8 cellular contexts compared by ENCODE assay signal in the genomic region with DNA sequence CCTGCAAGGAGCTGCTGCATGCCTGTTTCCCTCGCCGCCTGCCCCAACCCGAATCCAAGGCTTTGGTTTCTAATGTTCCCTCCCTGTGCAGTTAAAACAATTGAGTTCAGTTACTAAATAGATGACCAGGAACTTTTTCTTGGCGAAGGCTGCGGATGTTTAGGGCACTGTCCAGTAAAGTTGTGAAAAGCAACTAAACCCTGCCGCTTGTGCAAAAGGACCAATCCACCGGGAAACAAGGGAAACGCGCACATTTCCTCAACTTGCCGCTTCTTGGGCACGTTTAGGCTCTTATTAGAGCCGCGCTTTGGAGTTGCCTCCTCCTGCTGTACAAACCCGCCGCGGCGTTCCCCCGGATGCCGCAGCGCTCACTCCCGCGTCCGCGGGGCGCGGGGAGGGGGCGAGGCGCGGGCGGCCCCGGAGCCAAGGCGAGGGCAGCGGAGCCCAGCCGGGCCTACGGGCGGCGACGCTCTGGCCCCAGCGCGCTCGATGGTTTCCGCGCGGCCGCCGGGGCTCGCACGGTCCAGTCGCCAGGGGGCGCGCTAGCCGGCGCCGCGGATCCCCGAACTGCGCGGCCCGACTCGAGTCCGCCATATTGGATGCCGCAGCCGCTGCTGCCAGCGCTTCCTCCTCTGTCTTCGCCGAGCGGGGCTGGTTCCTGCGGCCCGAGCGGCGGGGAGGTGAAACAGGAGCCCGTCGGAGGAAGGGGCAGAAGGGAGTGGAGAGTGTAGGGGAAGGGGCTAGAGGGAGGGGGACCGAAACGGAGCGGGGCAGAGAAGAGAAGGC. TPM values are rescaled to one million over a fixed set of nuclear protein-coding genes. Genes with fewer than 3 reads are reported as not detected.
DNase-seq lines count a peak whose midpoint lies in the region; ATAC-seq and TF ChIP-seq lines count a peak whose summit lies in the region.

Gene SCAF8, plus strand, starts transcription at position 593 of the 786 bp plus-strand sequence. CDS start 485 bp downstream, outside the sequence.

- H3K9me3 ChIP-seq in HUES6 (ENCODE audit: control insufficient read depth, insufficient read depth, low read depth, low read length) (no peaks in the 10 kb centered on the region), esophagus squamous epithelium (no peaks in the 10 kb centered on the region)

- H3K27ac ChIP-seq in HUES6 (ENCODE audit: low read depth, low read length) (peak within 1 kb of the TSS; percentile 100), esophagus squamous epithelium (peak within 1 kb of the TSS; percentile 98 to 100 (median 100))

- no peaks in the 10 kb centered on the region for H3K9me3 Mint-ChIP-seq in activated T-cell treated with anti-CD3 and anti-CD28 coated beads, Interleukin-2, amount 50 U/mL, for 72 hours
- no peaks in the 10 kb centered on the region for H3K9me3 Mint-ChIP-seq in naive B cell
- no peaks in the 10 kb centered on the region for H3K9me3 Mint-ChIP-seq in stimulated activated memory B cell treated with anti-CD40 and anti-IgM and Interleukin-4, amounts not matched to agents 10 μg/mL and 1 μg/mL and 100 μg/mL, for 72 hours

- ATAC-seq in GM21447 (IDR thresholded peaks at IDR 0.05; ENCODE audit: unreplicated experiment) (peak; percentile 77), naive B cell (ENCODE audit: low read depth in 2 of 2) (peak; percentile 74 to 75)
- peak; percentile 79 to 81 for ATAC-seq in activated T-cell treated with anti-CD3 and anti-CD28 coated beads, Interleukin-2, amount 50 U/mL, for 72 hours (replicated peaks in 1 of 2)
- peak; percentile 92 for ATAC-seq in stimulated activated memory B cell treated with anti-CD40 and anti-IgM and Interleukin-4, amounts not matched to agents 10 μg/mL and 1 μg/mL and 100 μg/mL, for 72 hours

- intact Hi-C loops in esophagus squamous epithelium (cut with DNase I), result loop anchor here (10.0 kb wide), 1 partner anchor 72 kb away; no protein-coding TSS in a partner anchor

- peak within 1 kb of the TSS; percentile 71 for H3K4me3 ChIP-seq in HUES6 (ENCODE audit: low read depth, low read length)
- peak within 1 kb of the TSS; percentile 78 to 95 (median 90) for H3K4me3 ChIP-seq in esophagus squamous epithelium

- H3K27me3 ChIP-seq in HUES6 (ENCODE audit: control insufficient read depth, insufficient read depth, low read length), result no peaks in the 10 kb centered on the region
- no peaks in the 10 kb centered on the region for H3K27me3 ChIP-seq in esophagus squamous epithelium

- H3K4me1 ChIP-seq in HUES6 (ENCODE audit: control insufficient read depth, insufficient read depth, low read length) (peaks cover 15% of the 10 kb centered on the region), esophagus squamous epithelium (peaks cover 11 to 46% (median 39%) of the 10 kb centered on the region in 3 donors)

- H3K27me3 Mint-ChIP-seq in activated T-cell treated with anti-CD3 and anti-CD28 coated beads, Interleukin-2, amount 50 U/mL, for 72 hours (ENCODE audit: low read depth), result no peaks in the 10 kb centered on the region
- no peaks in the 10 kb centered on the region for H3K27me3 Mint-ChIP-seq in naive B cell
- H3K27me3 Mint-ChIP-seq in stimulated activated memory B cell treated with anti-CD40 and anti-IgM and Interleukin-4, amounts not matched to agents 10 μg/mL and 1 μg/mL and 100 μg/mL, for 72 hours, result no peaks in the 10 kb centered on the region

- peaks cover 0 to 8% of the 10 kb centered on the region in 2 donors for H3K36me3 Mint-ChIP-seq in activated T-cell treated with anti-CD3 and anti-CD28 coated beads, Interleukin-2, amount 50 U/mL, for 72 hours (ENCODE audit: insufficient read depth in 2 of 2)
- no peaks in the 10 kb centered on the region for H3K36me3 Mint-ChIP-seq in naive B cell
- H3K36me3 Mint-ChIP-seq in stimulated activated memory B cell treated with anti-CD40 and anti-IgM and Interleukin-4, amounts not matched to agents 10 μg/mL and 1 μg/mL and 100 μg/mL, for 72 hours, result peaks cover 6% of the 10 kb centered on the region

- peak; percentile 58 to 97 (median 92) for TF ChIP-seq CTCF in esophagus squamous epithelium (IDR thresholded peaks at IDR 0.05)

- peak within 1 kb of the TSS; percentile 86 to 95 for H3K4me3 Mint-ChIP-seq in activated T-cell treated with anti-CD3 and anti-CD28 coated beads, Interleukin-2, amount 50 U/mL, for 72 hours
- H3K4me3 Mint-ChIP-seq in naive B cell, result peak within 1 kb of the TSS; percentile 81 to 98 (median 94)
- peak within 1 kb of the TSS; percentile 93 for H3K4me3 Mint-ChIP-seq in stimulated activated memory B cell treated with anti-CD40 and anti-IgM and Interleukin-4, amounts not matched to agents 10 μg/mL and 1 μg/mL and 100 μg/mL, for 72 hours

- 0 to 1% methylated on average over 12 to 16 of the region's 76 CpGs for WGBS in esophagus squamous epithelium, 2 donors

- peaks cover 46% of the 10 kb centered on the region for H3K4me1 Mint-ChIP-seq in activated T-cell treated with anti-CD3 and anti-CD28 coated beads, Interleukin-2, amount 50 U/mL, for 72 hours (ENCODE audit: low read depth)
- H3K4me1 Mint-ChIP-seq in naive B cell, result peaks cover 20 to 50% (median 39%) of the 10 kb centered on the region in 3 donors
- H3K4me1 Mint-ChIP-seq in stimulated activated memory B cell treated with anti-CD40 and anti-IgM and Interleukin-4, amounts not matched to agents 10 μg/mL and 1 μg/mL and 100 μg/mL, for 72 hours, result peaks cover 40% of the 10 kb centered on the region

- TF ChIP-seq POLR2A in esophagus squamous epithelium (IDR thresholded peaks at IDR 0.05), result peak in 2 of 4 donors; percentile 36 to 49

- H3K27ac Mint-ChIP-seq in activated T-cell treated with anti-CD3 and anti-CD28 coated beads, Interleukin-2, amount 50 U/mL, for 72 hours, result peak within 1 kb of the TSS; percentile 95
- H3K27ac Mint-ChIP-seq in naive B cell, result peak within 1 kb of the TSS; percentile 69 to 99 (median 97)
- peak within 1 kb of the TSS; percentile 99 for H3K27ac Mint-ChIP-seq in stimulated activated memory B cell treated with anti-CD40 and anti-IgM and Interleukin-4, amounts not matched to agents 10 μg/mL and 1 μg/mL and 100 μg/mL, for 72 hours

- peak within 1 kb of the TSS; percentile 100 for H3K9ac ChIP-seq in HUES6 (ENCODE audit: low read length)

- H3K36me3 ChIP-seq in HUES6 (ENCODE audit: control insufficient read depth, insufficient read depth, low read length) (peaks cover 5% of the 10 kb centered on the region; the same call in 1 of the 2 replicates), esophagus squamous epithelium (peaks cover 0 to 4% (median 0%) of the 10 kb centered on the region in 3 donors)

- peak; percentile 62 for DNase-seq in DMS53 treated with DMSO at 0.1 percent for 48 hours (lab: John Stamatoyannopoulos, UW; ENCODE audit: unreplicated experiment)
- peak; percentile 87 to 93 for DNase-seq in activated T-cell treated with anti-CD3 and anti-CD28 coated beads, Interleukin-2, amount 50 U/mL, for 72 hours
- peak; percentile 28 for DNase-seq in esophagus squamous epithelium (lab: John Stamatoyannopoulos, UW)
- peak; percentile 90 for DNase-seq in naive B cell

TF ChIP-seq in PFSK-1, 5 proteins besides CTCF, POLR2A, EP300 and RAD21:
- TF ChIP-seq TAF1 (IDR thresholded peaks at IDR 0.05; ENCODE audit: borderline replicate concordance, insufficient read depth, low read length) (peak; percentile 92), POLR2AphosphoS5 (IDR thresholded peaks at IDR 0.05; ENCODE audit: low read depth, low read length) (peak; percentile 42; the same call in 1 of the 2 replicates), SIN3A (IDR thresholded peaks at IDR 0.05; ENCODE audit: borderline replicate concordance, insufficient read depth, low read length) (no peak), FOXP2 (optimal IDR thresholded peaks at IDR 0.05; ENCODE audit: borderline replicate concordance, extremely low read depth, extremely low read length, insufficient read depth) (peak; percentile 83)
- TF ChIP-seq, protein P1, sequence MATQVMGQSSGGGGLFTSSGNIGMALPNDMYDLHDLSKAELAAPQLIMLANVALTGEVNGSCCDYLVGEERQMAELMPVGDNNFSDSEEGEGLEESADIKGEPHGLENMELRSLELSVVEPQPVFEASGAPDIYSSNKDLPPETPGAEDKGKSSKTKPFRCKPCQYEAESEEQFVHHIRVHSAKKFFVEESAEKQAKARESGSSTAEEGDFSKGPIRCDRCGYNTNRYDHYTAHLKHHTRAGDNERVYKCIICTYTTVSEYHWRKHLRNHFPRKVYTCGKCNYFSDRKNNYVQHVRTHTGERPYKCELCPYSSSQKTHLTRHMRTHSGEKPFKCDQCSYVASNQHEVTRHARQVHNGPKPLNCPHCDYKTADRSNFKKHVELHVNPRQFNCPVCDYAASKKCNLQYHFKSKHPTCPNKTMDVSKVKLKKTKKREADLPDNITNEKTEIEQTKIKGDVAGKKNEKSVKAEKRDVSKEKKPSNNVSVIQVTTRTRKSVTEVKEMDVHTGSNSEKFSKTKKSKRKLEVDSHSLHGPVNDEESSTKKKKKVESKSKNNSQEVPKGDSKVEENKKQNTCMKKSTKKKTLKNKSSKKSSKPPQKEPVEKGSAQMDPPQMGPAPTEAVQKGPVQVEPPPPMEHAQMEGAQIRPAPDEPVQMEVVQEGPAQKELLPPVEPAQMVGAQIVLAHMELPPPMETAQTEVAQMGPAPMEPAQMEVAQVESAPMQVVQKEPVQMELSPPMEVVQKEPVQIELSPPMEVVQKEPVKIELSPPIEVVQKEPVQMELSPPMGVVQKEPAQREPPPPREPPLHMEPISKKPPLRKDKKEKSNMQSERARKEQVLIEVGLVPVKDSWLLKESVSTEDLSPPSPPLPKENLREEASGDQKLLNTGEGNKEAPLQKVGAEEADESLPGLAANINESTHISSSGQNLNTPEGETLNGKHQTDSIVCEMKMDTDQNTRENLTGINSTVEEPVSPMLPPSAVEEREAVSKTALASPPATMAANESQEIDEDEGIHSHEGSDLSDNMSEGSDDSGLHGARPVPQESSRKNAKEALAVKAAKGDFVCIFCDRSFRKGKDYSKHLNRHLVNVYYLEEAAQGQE (IDR thresholded peaks at IDR 0.05; ENCODE audit: insufficient read depth in 1 of 2, low read depth in 2 of 2, low read length in 2 of 2), result peak in 1 of 2 experiments; percentile 51; a peak in 3 of 4 replicates

RNA-seq across cellular contexts. Expression of gene SCAF8, which starts in this region (rescaled TPM):
- polyA plus RNA-seq in PFSK-1 (2012; ENCODE audit: insufficient read length, low read depth), result 16.8 TPM
- 10 to 100 TPM; 40.2 to 45.0 TPM for total RNA-seq in activated T-cell treated with anti-CD3 and anti-CD28 coated beads, Interleukin-2, amount 50 U/mL, for 72 hours
- total RNA-seq in esophagus squamous epithelium, result 10 to 100 TPM; 14.8 to 31.3 (median 20.5) TPM
- polyA plus RNA-seq in naive B cell (ENCODE audit: low read depth in 6 of 6), result 10 to 100 TPM; 11.2 to 25.4 (median 14.0) TPM

Comparison
In these comparisons a context has a peak if more than half of its experiments do, and no peak if none do; other contexts are left out.
1. Peak in every context shown above with its lines: DNase-seq, ATAC-seq, H3K4me3 ChIP-seq and H3K27ac ChIP-seq.
2. DNase-seq: peak in every context shown above with its lines; median percentile 90 in activated T-cell treated with anti-CD3 and anti-CD28 coated beads, Interleukin-2, amount 50 U/mL, for 72 hours; 90 in naive B cell; 62 in DMS53 treated with DMSO at 0.1 percent for 48 hours; 28 in esophagus squamous epithelium.